Comparison of ENCODE assay signal across 8 cellular contexts in genomic region chr20:21235713-21236445, GRCh38.
A peak's percentile ranks its signal among the peaks of the same experiment; 100 is the strongest.
DNase-seq lines count a peak whose midpoint lies in the region; ATAC-seq and TF ChIP-seq lines count a peak whose summit lies in the region.

No MANE protein-coding gene starts in this region.

- H3K27ac ChIP-seq in heart left ventricle, result no peak overlapping the region

- peak; percentile 67 for DNase-seq in AG10803 (ENCODE audit: low read depth)
- DNase-seq in NCI-H1105 treated with DMSO at 0.1 percent for 48 hours (lab: John Stamatoyannopoulos, UW), result peak; percentile 87
- DNase-seq in SW 1271 (lab: John Stamatoyannopoulos, UW), result peak; percentile 11 to 77
- peak; percentile 77 for DNase-seq in activated naive CD8-positive, alpha-beta T cell treated with anti-CD3 and anti-CD28 coated beads, Interleukin-2, amount 50 U/mL, for 24 hours
- DNase-seq in heart left ventricle, result peak; percentile 36 to 71 (median 44)
- peak; percentile 7 for DNase-seq in pulmonary artery endothelial cell (ENCODE audit: low read depth, low spot score)

- intact Hi-C loops in heart left ventricle (cut with DNase I), result loop anchor here (1.0 to 10.0 kb wide), 15 partner anchors 66 to 401 kb away; partner anchors contain the start of genes NKX2-4 (in 2 of the 10) and XRN2 (in 1 of the 10)

- H3K4me1 ChIP-seq in heart left ventricle, result peaks cover 0 to 8% (median 3%) of the 10 kb centered on the region in 12 donors

- no peak for TF ChIP-seq POLR2A in heart left ventricle (IDR thresholded peaks at IDR 0.05)

- H3K27ac Mint-ChIP-seq in activated naive CD8-positive, alpha-beta T cell treated with anti-CD3 and anti-CD28 coated beads, Interleukin-2, amount 50 U/mL, for 24 hours, result no peak overlapping the region

- no peak overlapping the region for H3K4me3 Mint-ChIP-seq in activated naive CD8-positive, alpha-beta T cell treated with anti-CD3 and anti-CD28 coated beads, Interleukin-2, amount 50 U/mL, for 24 hours

- peaks cover 0 to 33% (median 18%) of the 10 kb centered on the region in 9 donors for H3K36me3 ChIP-seq in heart left ventricle

- TF ChIP-seq CTCF in AG10803 (conservative IDR thresholded peaks at IDR 0.05; ENCODE audit: low read length) (peak; percentile 79), heart left ventricle (IDR thresholded peaks at IDR 0.05) (peak; percentile 64 to 86 (median 72))

- 5 to 11% (median 8%) methylated on average over 11 of the region's 11 CpGs for WGBS in heart left ventricle, 4 donors

- no peaks in the 10 kb centered on the region for H3K9me3 Mint-ChIP-seq in activated naive CD8-positive, alpha-beta T cell treated with anti-CD3 and anti-CD28 coated beads, Interleukin-2, amount 50 U/mL, for 24 hours

- H3K27me3 Mint-ChIP-seq in activated naive CD8-positive, alpha-beta T cell treated with anti-CD3 and anti-CD28 coated beads, Interleukin-2, amount 50 U/mL, for 24 hours, result no peaks in the 10 kb centered on the region

- H3K4me3 ChIP-seq in AG10803 (ENCODE audit: low read length) (no peak overlapping the region), heart left ventricle (no peak overlapping the region)

- peaks cover 2% of the 10 kb centered on the region for H3K4me1 Mint-ChIP-seq in activated naive CD8-positive, alpha-beta T cell treated with anti-CD3 and anti-CD28 coated beads, Interleukin-2, amount 50 U/mL, for 24 hours

- no peaks in the 10 kb centered on the region for H3K27me3 ChIP-seq in heart left ventricle

- peak; percentile 57 for ATAC-seq in GM19395 (IDR thresholded peaks at IDR 0.05; ENCODE audit: unreplicated experiment)
- ATAC-seq in activated naive CD8-positive, alpha-beta T cell treated with anti-CD3 and anti-CD28 coated beads, Interleukin-2, amount 50 U/mL, for 24 hours, result peak; percentile 63
- ATAC-seq in heart left ventricle, result peak; percentile 44 to 82 (median 72)
- no peak for ATAC-seq in GM18873 (IDR thresholded peaks at IDR 0.05; ENCODE audit: low FRiP score, unreplicated experiment)

- peaks cover under 1% of the 10 kb centered on the region for H3K36me3 Mint-ChIP-seq in activated naive CD8-positive, alpha-beta T cell treated with anti-CD3 and anti-CD28 coated beads, Interleukin-2, amount 50 U/mL, for 24 hours (ENCODE audit: low read depth)

- no peaks in the 10 kb centered on the region for H3K9me3 ChIP-seq in heart left ventricle

Comparison
In these comparisons a context has a peak if more than half of its experiments do, and no peak if none do; other contexts are left out.
1. DNase-seq: peak in every context shown above with its lines; median percentile 87 in NCI-H1105 treated with DMSO at 0.1 percent for 48 hours; 77 in activated naive CD8-positive, alpha-beta T cell treated with anti-CD3 and anti-CD28 coated beads, Interleukin-2, amount 50 U/mL, for 24 hours; 67 in AG10803; 44 in SW 1271; 44 in heart left ventricle; 7 in pulmonary artery endothelial cell.